In the genomic region with DNA sequence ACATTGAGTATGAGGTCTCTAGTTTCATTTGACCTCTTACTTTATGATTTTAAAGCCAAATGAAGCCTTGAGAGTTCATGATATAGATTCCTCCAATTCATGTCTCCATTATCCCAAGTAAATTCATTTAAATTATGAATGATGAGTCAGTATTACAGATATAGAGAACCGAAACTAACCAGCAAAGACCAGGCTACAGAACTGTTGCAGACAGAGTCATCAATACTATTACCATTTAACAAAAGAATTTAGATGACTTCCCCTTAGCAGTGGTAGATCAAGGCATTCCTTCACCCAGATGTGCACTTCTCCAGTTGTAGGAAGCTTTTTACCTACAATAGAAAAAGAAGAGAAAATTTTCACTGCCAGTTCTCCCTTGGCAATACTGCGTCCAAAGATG, we compare ENCODE assay signal across 13 cellular contexts. TPM values are rescaled to one million over a fixed set of nuclear protein-coding genes. Genes with fewer than 3 reads are reported as not detected.
"Had no signal": no experiment of that assay in that cellular context is flagged by ENCODE, and none has a peak within 500 bp of the region (broad histone marks: within the 10 kb centered on the region; RNA-seq: fewer than 3 reads in every experiment).

No MANE protein-coding gene starts in this region.

- H3K27ac Mint-ChIP-seq: activated CD4-positive, alpha-beta memory T cell treated with anti-CD3 and anti-CD28 coated beads for 36 hours; activated CD8-positive, alpha-beta memory T cell treated with anti-CD3 and anti-CD28 coated beads, Interleukin-2, amount 10 ng/mL, durations not matched to agents 7 days and 5 days; T-helper 2 cell treated with Interferon-gamma antibody and Interleukin-4, amounts not matched to agents 5 μg/mL and 100 μg/mL, for 36 hours had no signal

- DNase-seq: activated CD4-positive, alpha-beta memory T cell treated with anti-CD3 and anti-CD28 coated beads for 36 hours; activated CD4-positive, CD25-positive, alpha-beta regulatory T cell; activated CD8-positive, alpha-beta memory T cell treated with anti-CD3 and anti-CD28 coated beads, Interleukin-2, amount 10 ng/mL, durations not matched to agents 7 days and 5 days; activated T-cell treated with anti-CD3 and anti-CD28 coated beads, Interleukin-2, amount 50 U/mL, for 48 hours; islet precursor cell; ovary; sigmoid colon; spleen had no signal

- H3K36me3 Mint-ChIP-seq: activated CD4-positive, alpha-beta memory T cell treated with anti-CD3 and anti-CD28 coated beads for 36 hours had no signal

- ATAC-seq: activated CD8-positive, alpha-beta memory T cell treated with anti-CD3 and anti-CD28 coated beads, Interleukin-2, amount 10 ng/mL, durations not matched to agents 7 days and 5 days; left lobe of liver had no signal

- H3K27me3 Mint-ChIP-seq: activated CD4-positive, alpha-beta memory T cell treated with anti-CD3 and anti-CD28 coated beads for 36 hours; activated CD8-positive, alpha-beta memory T cell treated with anti-CD3 and anti-CD28 coated beads, Interleukin-2, amount 10 ng/mL, durations not matched to agents 7 days and 5 days had no signal

- H3K9me3 Mint-ChIP-seq: activated CD4-positive, alpha-beta memory T cell treated with anti-CD3 and anti-CD28 coated beads for 36 hours; T-helper 2 cell treated with Interferon-gamma antibody and Interleukin-4, amounts not matched to agents 5 μg/mL and 100 μg/mL, for 36 hours had no signal

- FAIRE-seq: astrocyte, bronchial epithelial cell had no signal

- H3K4me3 Mint-ChIP-seq: activated CD4-positive, alpha-beta memory T cell treated with anti-CD3 and anti-CD28 coated beads for 36 hours; activated CD8-positive, alpha-beta memory T cell treated with anti-CD3 and anti-CD28 coated beads, Interleukin-2, amount 10 ng/mL, durations not matched to agents 7 days and 5 days; T-helper 2 cell treated with Interferon-gamma antibody and Interleukin-4, amounts not matched to agents 5 μg/mL and 100 μg/mL, for 36 hours had no signal

RNA-seq across cellular contexts. Expression of a gene that starts 11.8 kb away (rescaled TPM):
- total RNA-seq: activated CD4-positive, alpha-beta memory T cell treated with anti-CD3 and anti-CD28 coated beads for 36 hours; bronchial epithelial cell; dermis microvascular lymphatic vessel endothelial cell had no signal
